Comparison of ENCODE assay signal across 24 cellular contexts in genomic region chr5:149400304-149400703, GRCh38. TPM values are rescaled to one million over a fixed set of nuclear protein-coding genes. Genes with fewer than 3 reads are reported as not detected.
A peak's percentile ranks its signal among the peaks of the same experiment; 100 is the strongest.
DNase-seq lines count a peak whose midpoint lies in the region; ATAC-seq, FAIRE-seq and TF ChIP-seq lines count a peak whose summit lies in the region.
"Had no signal": no experiment of that assay in that cellular context is flagged by ENCODE, and none has a peak within 500 bp of the region (broad histone marks: within the 10 kb centered on the region; RNA-seq: fewer than 3 reads in every experiment).

No MANE protein-coding gene starts in this region.

- H3K27me3 ChIP-seq in BLaER1 treated with 17β-estradiol and CSF1 and Interleukin-3, amounts not matched to agents 10 nM and 100 nM, result no peaks in the 10 kb centered on the region
- peaks cover 0 to 8% of the 10 kb centered on the region in 2 experiments; a peak in 1 of 5 replicates for H3K27me3 ChIP-seq in HepG2 (ENCODE audit: control insufficient read depth in 1 of 2, insufficient read depth in 2 of 2, low read length in 2 of 2)
- H3K27me3 ChIP-seq: MG63 had no signal

- H3K4me3 Mint-ChIP-seq in chondrocyte (ENCODE audit: unreplicated experiment), result no peak overlapping the region
- H3K4me3 Mint-ChIP-seq in progenitor cell of endocrine pancreas (ENCODE audit: low read depth), result no peak overlapping the region
- H3K4me3 Mint-ChIP-seq: activated naive CD8-positive, alpha-beta T cell treated with anti-CD3 and anti-CD28 coated beads, Interleukin-2, amount 50 U/mL, for 24 hours; activated T-cell treated with anti-CD3 and anti-CD28 coated beads, Interleukin-2, amount 50 U/mL, for 4 hours; CD4-positive, CD25-positive, alpha-beta regulatory T cell; effector memory CD8-positive, alpha-beta T cell; stimulated activated naive B cell treated with anti-CD40 and anti-IgM and Interleukin-4, amounts not matched to agents 10 μg/mL and 1 μg/mL and 100 μg/mL, for 72 hours had no signal

- TF ChIP-seq EP300 in HepG2 (IDR thresholded peaks at IDR 0.05; ENCODE audit: low read depth in 2 of 2, low read length in 2 of 2) (no peak), HepG2 (CRISPR knock-in tag; IDR thresholded peaks at IDR 0.05; ENCODE audit: borderline replicate concordance) (no peak)

- in situ Hi-C loops in HepG2 (cut with HindIII; ENCODE audit: extremely low pct_ligation_motif_present, low pct_unique_long_range_greater_than_20kb), result no loop called here

- CTCF ChIA-PET in HepG2 (lab: Yijun Ruan, JAX; ENCODE audit: low intra/inter-chr PET ratio, low total read pairs), result no interaction called here

- no peaks in the 10 kb centered on the region for H3K79me2 ChIP-seq in HepG2 (ENCODE audit: insufficient read depth, low read length)

- H3K27me3 Mint-ChIP-seq in chondrocyte (ENCODE audit: low read depth) (no peaks in the 10 kb centered on the region), progenitor cell of endocrine pancreas (peaks cover 3% of the 10 kb centered on the region)

- FAIRE-seq in HepG2 (lab: Jason Lieb, UNC), result peak; percentile 26

- H3K27ac Mint-ChIP-seq in chondrocyte (ENCODE audit: unreplicated experiment) (peak overlapping the region; percentile 47), progenitor cell of endocrine pancreas (no peak overlapping the region)
- H3K27ac Mint-ChIP-seq: activated naive CD8-positive, alpha-beta T cell treated with anti-CD3 and anti-CD28 coated beads, Interleukin-2, amount 50 U/mL, for 24 hours; CD4-positive, CD25-positive, alpha-beta regulatory T cell; effector memory CD8-positive, alpha-beta T cell; stimulated activated naive B cell treated with anti-CD40 and anti-IgM and Interleukin-4, amounts not matched to agents 10 μg/mL and 1 μg/mL and 100 μg/mL, for 72 hours had no signal

- no peaks in the 10 kb centered on the region for H3K36me3 ChIP-seq in BLaER1 treated with 17β-estradiol and CSF1 and Interleukin-3, amounts not matched to agents 10 nM and 100 nM
- H3K36me3 ChIP-seq in HepG2 (replicated peaks in 1 of 2; ENCODE audit: control insufficient read depth in 1 of 2, insufficient read depth in 2 of 2, low read length in 2 of 2), result no peaks in the 10 kb centered on the region
- H3K36me3 ChIP-seq: MG63 had no signal

- TF ChIP-seq RAD21 in HepG2 (CRISPR knock-in tag; IDR thresholded peaks at IDR 0.05), result no peak

- peak overlapping the region in 8 of 11 experiments; percentile 16 to 72 (median 60); a peak in 15 of 22 replicates for H3K4me2 ChIP-seq in BLaER1 treated with 17β-estradiol and CSF1 and Interleukin-3, amounts not matched to agents 10 nM and 100 nM
- no peak overlapping the region; the same call in 1 of the 2 replicates for H3K4me2 ChIP-seq in HepG2 (ENCODE audit: low read depth, low read length)

- H3K4me1 Mint-ChIP-seq in chondrocyte (ENCODE audit: low read depth), result peaks cover 61% of the 10 kb centered on the region
- peaks cover 2% of the 10 kb centered on the region for H3K4me1 Mint-ChIP-seq in progenitor cell of endocrine pancreas (ENCODE audit: low read depth)
- H3K4me1 Mint-ChIP-seq: activated naive CD8-positive, alpha-beta T cell treated with anti-CD3 and anti-CD28 coated beads, Interleukin-2, amount 50 U/mL, for 24 hours; CD4-positive, CD25-positive, alpha-beta regulatory T cell; stimulated activated naive B cell treated with anti-CD40 and anti-IgM and Interleukin-4, amounts not matched to agents 10 μg/mL and 1 μg/mL and 100 μg/mL, for 72 hours had no signal

- H3K9me3 ChIP-seq in BLaER1 treated with 17β-estradiol and CSF1 and Interleukin-3, amounts not matched to agents 10 nM and 100 nM (replicated peaks in 1 of 11), result no peaks in the 10 kb centered on the region
- H3K9me3 ChIP-seq in HepG2 (ENCODE audit: low read length), result no peaks in the 10 kb centered on the region
- H3K9me3 ChIP-seq: MG63 had no signal

- 0 out of 22 replicates have a peak overlapping the region, but pooled peaks of 1 of the 11 experiments have one; percentile 7 for H3K27ac ChIP-seq in BLaER1 treated with 17β-estradiol and CSF1 and Interleukin-3, amounts not matched to agents 10 nM and 100 nM
- no peak overlapping the region for H3K27ac ChIP-seq in HepG2 (ENCODE audit: extremely low read length, insufficient read depth, low read length)

- 38% methylated on average over 1 of the region's 6 CpGs for WGBS in HepG2 (ENCODE audit: low lambda C conversion rate)

- H4K20me1 ChIP-seq in BLaER1 treated with 17β-estradiol and CSF1 and Interleukin-3, amounts not matched to agents 10 nM and 100 nM, result no peaks in the 10 kb centered on the region
- H4K20me1 ChIP-seq in HepG2 (ENCODE audit: insufficient read depth, low read length), result no peaks in the 10 kb centered on the region

- H3K4me3 ChIP-seq in BLaER1 treated with 17β-estradiol and CSF1 and Interleukin-3, amounts not matched to agents 10 nM and 100 nM, result no peak overlapping the region
- no peak overlapping the region for H3K4me3 ChIP-seq in HepG2 (replicated peaks in 1 of 3; ENCODE audit: insufficient read depth in 1 of 3, low read depth in 2 of 3, low read length in 3 of 3)
- H3K4me3 ChIP-seq: MG63 had no signal

- DNase-seq in chondrocyte (ENCODE audit: low spot score), result no peak
- DNase-seq in HepG2 (ENCODE audit: low spot score), result peak; percentile 42
- DNase-seq in posterior vena cava (ENCODE audit: low spot score), result peak; percentile 65
- no peak for DNase-seq in progenitor cell of endocrine pancreas (ENCODE audit: low spot score, unreplicated experiment)
- DNase-seq in NCI-H1694 treated with DMSO at 0.1 percent for 48 hours (lab: John Stamatoyannopoulos, UW), result no peak
- DNase-seq in middle frontal gyrus (ENCODE audit: extremely low spot score, low spot score), result no peak
- no peak for DNase-seq in NOMO-1 treated with DMSO at 0.1 percent for 48 hours (lab: John Stamatoyannopoulos, UW; ENCODE audit: unreplicated experiment)
- DNase-seq: activated CD4-positive, alpha-beta T cell treated with anti-CD3 and anti-CD28 coated beads, Interleukin-2, amount 50 U/mL, for 48 hours; activated naive CD8-positive, alpha-beta T cell treated with anti-CD3 and anti-CD28 coated beads, Interleukin-2, amount 50 U/mL, for 24 hours; activated T-cell treated with anti-CD3 and anti-CD28 coated beads, Interleukin-2, amount 50 U/mL, for 4 hours; CD4-positive, CD25-positive, alpha-beta regulatory T cell; central memory CD4-positive, alpha-beta T cell; DMS53; effector memory CD8-positive, alpha-beta T cell; HCEC 1CT; MG63; NCI-H187 treated with DMSO at 0.1 percent for 48 hours; NCI-H524; nucleus accumbens; stimulated activated naive B cell treated with anti-CD40 and anti-IgM and Interleukin-4, amounts not matched to agents 10 μg/mL and 1 μg/mL and 100 μg/mL, for 72 hours had no signal

- POLR2A ChIA-PET in HepG2 (lab: Yijun Ruan, JAX), result no interaction called here

- H3K9ac ChIP-seq in BLaER1 treated with 17β-estradiol and CSF1 and Interleukin-3, amounts not matched to agents 10 nM and 100 nM, result no peak overlapping the region
- no peak overlapping the region for H3K9ac ChIP-seq in HepG2 (ENCODE audit: insufficient read depth, low read depth, low read length)

- H3K36me3 Mint-ChIP-seq in chondrocyte (ENCODE audit: low read depth), result no peaks in the 10 kb centered on the region
- H3K36me3 Mint-ChIP-seq in progenitor cell of endocrine pancreas (ENCODE audit: insufficient read depth), result no peaks in the 10 kb centered on the region
- H3K36me3 Mint-ChIP-seq: CD4-positive, CD25-positive, alpha-beta regulatory T cell; stimulated activated naive B cell treated with anti-CD40 and anti-IgM and Interleukin-4, amounts not matched to agents 10 μg/mL and 1 μg/mL and 100 μg/mL, for 72 hours had no signal

- H3K9me3 Mint-ChIP-seq in chondrocyte (ENCODE audit: low read depth) (no peaks in the 10 kb centered on the region), progenitor cell of endocrine pancreas (ENCODE audit: low read depth) (no peaks in the 10 kb centered on the region)
- H3K9me3 Mint-ChIP-seq: activated naive CD8-positive, alpha-beta T cell treated with anti-CD3 and anti-CD28 coated beads, Interleukin-2, amount 50 U/mL, for 24 hours; activated T-cell treated with anti-CD3 and anti-CD28 coated beads, Interleukin-2, amount 50 U/mL, for 4 hours; CD4-positive, CD25-positive, alpha-beta regulatory T cell; effector memory CD8-positive, alpha-beta T cell; stimulated activated naive B cell treated with anti-CD40 and anti-IgM and Interleukin-4, amounts not matched to agents 10 μg/mL and 1 μg/mL and 100 μg/mL, for 72 hours had no signal

- TF ChIP-seq CTCF in chondrocyte (IDR thresholded peaks at IDR 0.05) (no peak), HepG2 (CRISPR knock-in tag; IDR thresholded peaks at IDR 0.05) (0 out of 2 replicates have a peak, but pooled peaks have one; percentile 5), progenitor cell of endocrine pancreas (IDR thresholded peaks at IDR 0.05; ENCODE audit: unreplicated experiment) (no peak)

- ATAC-seq in HepG2, result peak; percentile 85
- ATAC-seq: activated naive CD8-positive, alpha-beta T cell treated with anti-CD3 and anti-CD28 coated beads, Interleukin-2, amount 50 U/mL, for 24 hours; activated T-cell treated with anti-CD3 and anti-CD28 coated beads, Interleukin-2, amount 50 U/mL, for 4 hours; effector memory CD8-positive, alpha-beta T cell; Panc1; stimulated activated naive B cell treated with anti-CD40 and anti-IgM and Interleukin-4, amounts not matched to agents 10 μg/mL and 1 μg/mL and 100 μg/mL, for 72 hours had no signal

- no peak overlapping the region for H2AFZ ChIP-seq in HepG2 (ENCODE audit: low read length)

- intact Hi-C loops in HepG2 (cut with micrococcal nuclease; ENCODE audit: unreplicated experiment), result no loop called here
- intact Hi-C loops in posterior vena cava (cut with DNase I), result no loop called here

- BruUV-seq in HepG2 (replicated peaks; lab: Mats Ljungman, UMichigan), result no TSS peak

- TF ChIP-seq POLR2A in HepG2 (IDR thresholded peaks at IDR 0.05; ENCODE audit: insufficient read depth in 1 of 2, low read depth in 2 of 2, low read length in 2 of 2), result no peak

- H3K4me1 ChIP-seq in BLaER1 treated with 17β-estradiol and CSF1 and Interleukin-3, amounts not matched to agents 10 nM and 100 nM, result peaks cover 8 to 35% (median 25%) of the 10 kb centered on the region in 10 experiments; a peak in 18 of 20 replicates
- peaks cover 32% of the 10 kb centered on the region for H3K4me1 ChIP-seq in HepG2 (ENCODE audit: insufficient read depth, low read length)

RNA-seq across cellular contexts. Expression of gene IL17B, which starts 21.2 kb away (rescaled TPM):
- 1.1 to 4.6 TPM (median 3.4 TPM) in 3 replicates for total RNA-seq in chondrocyte
- total RNA-seq in HepG2 (2016; rRNA removed; fragmentation: Illumina TruSeq; extraction: Trizol), result 0.29 and 0.32 TPM in 2 replicates
- total RNA-seq in HepG2 (2016; cell fraction: cytosol; rRNA removed; fragmentation: Illumina TruSeq; extraction: Trizol; ENCODE audit: low read depth), result 0.71 and 1.4 TPM in 2 replicates
- total RNA-seq in HepG2 (2016; cell fraction: insoluble cytoplasmic fraction; rRNA removed; fragmentation: Illumina TruSeq; extraction: Trizol), result 0.48 and 0.80 TPM in 2 replicates
- 0.37 and 0.55 TPM in 2 replicates for total RNA-seq in HepG2 (2016; cell fraction: membrane; rRNA removed; fragmentation: Illumina TruSeq; extraction: Trizol)
- total RNA-seq in HepG2 (2016; cell fraction: nucleus; rRNA removed; fragmentation: Illumina TruSeq; extraction: Trizol), result not detected in 2 replicates
- 2.6 and 5.0 TPM in 2 replicates for polyA plus RNA-seq in HepG2 (2011; rRNA removed)
- polyA plus RNA-seq in HepG2 (2011; cell fraction: cytosol; rRNA removed), result 3.4 and 4.2 TPM in 2 replicates
- polyA plus RNA-seq in HepG2 (2011; cell fraction: nucleus; rRNA removed), result 1.4 and 3.5 TPM in 2 replicates
- 2.6 and 3.0 TPM in 2 replicates for polyA plus RNA-seq in HepG2 (2012)
- polyA plus RNA-seq in HepG2 (2016; cell fraction: cytosol; fragmentation: Illumina TruSeq; extraction: Trizol; ENCODE audit: low read depth), result 0.71 and 0.88 TPM in 2 replicates
- 0.54 and 0.76 TPM in 2 replicates for polyA plus RNA-seq in HepG2 (2016; cell fraction: insoluble cytoplasmic fraction; fragmentation: Illumina TruSeq; extraction: Trizol; ENCODE audit: low read depth)
- polyA plus RNA-seq in HepG2 (2016; cell fraction: membrane; fragmentation: Illumina TruSeq; extraction: Trizol; ENCODE audit: low read depth), result 0.31 and 0.54 TPM in 2 replicates
- 1.0 TPM in 1 of 2 replicates, not detected in the other for polyA plus RNA-seq in HepG2 (2016; cell fraction: nucleus; fragmentation: Illumina TruSeq; extraction: Trizol; ENCODE audit: insufficient read depth, low read depth)
- polyA minus RNA-seq in HepG2 (2011; rRNA and poly(A)+ RNA removed; ENCODE audit: low replicate concordance), result 2.3 TPM in 1 of 2 replicates, not detected in the other
- polyA minus RNA-seq in HepG2 (2011; cell fraction: cytosol; rRNA and poly(A)+ RNA removed), result not detected in 2 replicates
- polyA minus RNA-seq in HepG2 (2011; cell fraction: nucleus; rRNA and poly(A)+ RNA removed), result not detected in 2 replicates
- 10 to 100 TPM in 1 of 2 donors, 1 to 10 TPM in 1; 8.5 to 15.2 TPM for total RNA-seq in posterior vena cava
- total RNA-seq in progenitor cell of endocrine pancreas, result not detected in 2 replicates
- total RNA-seq: A673; activated T-cell treated with anti-CD3 and anti-CD28 coated beads, Interleukin-2, amount 50 U/mL, for 4 hours; CD4-positive, CD25-positive, alpha-beta regulatory T cell; lower leg skin had no signal
- polyA plus RNA-seq: CD4-positive, CD25-positive, alpha-beta regulatory T cell had no signal

RNA-seq across cellular contexts. Expression of gene PCYOX1L, which starts 42.5 kb away (rescaled TPM):
- total RNA-seq in chondrocyte (7.1 to 11.1 TPM (median 7.3 TPM) in 3 replicates), HepG2 (2016; rRNA removed; fragmentation: Illumina TruSeq; extraction: Trizol) (0.24 and 1.00 TPM in 2 replicates), posterior vena cava (1 to 10 TPM; 3.1 to 5.6 TPM), progenitor cell of endocrine pancreas (18.6 and 20.6 TPM in 2 replicates)
- total RNA-seq in HepG2 (2016; cell fraction: cytosol; rRNA removed; fragmentation: Illumina TruSeq; extraction: Trizol; ENCODE audit: low read depth), result 0.10 and 0.26 TPM in 2 replicates
- 0.27 and 0.78 TPM in 2 replicates for total RNA-seq in HepG2 (2016; cell fraction: insoluble cytoplasmic fraction; rRNA removed; fragmentation: Illumina TruSeq; extraction: Trizol)
- total RNA-seq in HepG2 (2016; cell fraction: membrane; rRNA removed; fragmentation: Illumina TruSeq; extraction: Trizol), result 0.24 and 0.56 TPM in 2 replicates
- total RNA-seq in HepG2 (2016; cell fraction: nucleus; rRNA removed; fragmentation: Illumina TruSeq; extraction: Trizol), result 1.0 and 1.1 TPM in 2 replicates
- polyA plus RNA-seq in HepG2 (2011; rRNA removed), result 3.7 and 5.6 TPM in 2 replicates
- polyA plus RNA-seq in HepG2 (2011; cell fraction: cytosol; rRNA removed), result 3.7 and 4.7 TPM in 2 replicates
- polyA plus RNA-seq in HepG2 (2011; cell fraction: nucleus; rRNA removed), result 5.2 TPM in 2 replicates
- 3.3 and 4.0 TPM in 2 replicates for polyA plus RNA-seq in HepG2 (2012)
- polyA plus RNA-seq in HepG2 (2016; cell fraction: cytosol; fragmentation: Illumina TruSeq; extraction: Trizol; ENCODE audit: low read depth), result 0.16 TPM in 1 of 2 replicates, not detected in the other
- polyA plus RNA-seq in HepG2 (2016; cell fraction: insoluble cytoplasmic fraction; fragmentation: Illumina TruSeq; extraction: Trizol; ENCODE audit: low read depth), result 0.26 and 0.53 TPM in 2 replicates
- polyA plus RNA-seq in HepG2 (2016; cell fraction: membrane; fragmentation: Illumina TruSeq; extraction: Trizol; ENCODE audit: low read depth), result 0.11 and 0.14 TPM in 2 replicates
- 2.1 and 2.8 TPM in 2 replicates for polyA plus RNA-seq in HepG2 (2016; cell fraction: nucleus; fragmentation: Illumina TruSeq; extraction: Trizol; ENCODE audit: insufficient read depth, low read depth)
- 4.6 and 4.7 TPM in 2 replicates for polyA minus RNA-seq in HepG2 (2011; rRNA and poly(A)+ RNA removed; ENCODE audit: low replicate concordance)
- 1.8 and 2.4 TPM in 2 replicates for polyA minus RNA-seq in HepG2 (2011; cell fraction: cytosol; rRNA and poly(A)+ RNA removed)
- polyA minus RNA-seq in HepG2 (2011; cell fraction: nucleus; rRNA and poly(A)+ RNA removed), result 2.3 and 4.6 TPM in 2 replicates

RNA-seq across cellular contexts. Expression of gene GRPEL2, which starts 55.0 kb away (rescaled TPM):
- total RNA-seq in chondrocyte (13.2 to 27.3 TPM (median 25.5 TPM) in 3 replicates), HepG2 (2016; rRNA removed; fragmentation: Illumina TruSeq; extraction: Trizol) (16.6 and 28.4 TPM in 2 replicates), posterior vena cava (10 to 100 TPM; 13.1 to 16.0 TPM), progenitor cell of endocrine pancreas (17.6 and 20.2 TPM in 2 replicates)
- total RNA-seq in HepG2 (2016; cell fraction: cytosol; rRNA removed; fragmentation: Illumina TruSeq; extraction: Trizol; ENCODE audit: low read depth), result 1.7 and 2.2 TPM in 2 replicates
- total RNA-seq in HepG2 (2016; cell fraction: insoluble cytoplasmic fraction; rRNA removed; fragmentation: Illumina TruSeq; extraction: Trizol), result 17.2 and 31.8 TPM in 2 replicates
- 9.3 and 10.1 TPM in 2 replicates for total RNA-seq in HepG2 (2016; cell fraction: membrane; rRNA removed; fragmentation: Illumina TruSeq; extraction: Trizol)
- total RNA-seq in HepG2 (2016; cell fraction: nucleus; rRNA removed; fragmentation: Illumina TruSeq; extraction: Trizol), result 10.1 and 11.9 TPM in 2 replicates
- 9.3 and 13.1 TPM in 2 replicates for polyA plus RNA-seq in HepG2 (2011; rRNA removed)
- polyA plus RNA-seq in HepG2 (2011; cell fraction: cytosol; rRNA removed), result 5.4 and 8.7 TPM in 2 replicates
- 4.4 and 7.1 TPM in 2 replicates for polyA plus RNA-seq in HepG2 (2011; cell fraction: nucleus; rRNA removed)
- polyA plus RNA-seq in HepG2 (2012), result 8.8 and 8.9 TPM in 2 replicates
- 0.66 and 0.72 TPM in 2 replicates for polyA plus RNA-seq in HepG2 (2016; cell fraction: cytosol; fragmentation: Illumina TruSeq; extraction: Trizol; ENCODE audit: low read depth)
- 14.1 and 15.7 TPM in 2 replicates for polyA plus RNA-seq in HepG2 (2016; cell fraction: insoluble cytoplasmic fraction; fragmentation: Illumina TruSeq; extraction: Trizol; ENCODE audit: low read depth)
- 3.1 and 3.3 TPM in 2 replicates for polyA plus RNA-seq in HepG2 (2016; cell fraction: membrane; fragmentation: Illumina TruSeq; extraction: Trizol; ENCODE audit: low read depth)
- 15.5 and 16.9 TPM in 2 replicates for polyA plus RNA-seq in HepG2 (2016; cell fraction: nucleus; fragmentation: Illumina TruSeq; extraction: Trizol; ENCODE audit: insufficient read depth, low read depth)
- 26.1 and 28.0 TPM in 2 replicates for polyA minus RNA-seq in HepG2 (2011; rRNA and poly(A)+ RNA removed; ENCODE audit: low replicate concordance)
- polyA minus RNA-seq in HepG2 (2011; cell fraction: cytosol; rRNA and poly(A)+ RNA removed), result 20.0 and 22.1 TPM in 2 replicates
- polyA minus RNA-seq in HepG2 (2011; cell fraction: nucleus; rRNA and poly(A)+ RNA removed), result 12.6 and 15.0 TPM in 2 replicates

Comparison
In these comparisons a context has a peak if more than half of its experiments do, and no peak if none do; other contexts are left out.
1. DNase-seq: peak in HepG2 (single experiment) and posterior vena cava (single experiment); none in chondrocyte (single experiment), progenitor cell of endocrine pancreas (single experiment), NCI-H1694 treated with DMSO at 0.1 percent for 48 hours (single experiment), middle frontal gyrus (single experiment) and NOMO-1 treated with DMSO at 0.1 percent for 48 hours (single experiment).